8 cellular contexts compared by ENCODE assay signal in the genomic region with DNA sequence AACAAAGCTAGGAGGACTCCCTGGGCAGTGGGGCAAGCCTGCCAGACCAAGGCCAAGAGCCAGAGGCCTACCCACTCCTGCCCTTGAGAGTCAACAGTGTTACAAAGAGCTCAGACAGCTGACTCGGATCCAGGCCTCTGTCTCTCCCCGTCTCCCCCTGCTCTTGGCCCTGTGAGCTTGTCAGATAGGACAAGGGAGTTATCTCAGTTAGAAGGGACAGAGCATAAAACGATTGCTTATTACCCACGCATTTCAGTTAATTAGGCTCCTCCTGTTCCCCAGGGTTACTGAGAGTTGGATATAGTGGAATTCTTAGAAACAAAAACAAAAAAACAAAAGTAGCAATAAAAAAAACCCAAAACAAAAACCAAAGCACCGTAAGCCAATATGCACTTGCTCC. TPM values are rescaled to one million over a fixed set of nuclear protein-coding genes. Genes with fewer than 3 reads are reported as not detected.
A peak's percentile ranks its signal among the peaks of the same experiment; 100 is the strongest.
DNase-seq lines count a peak whose midpoint lies in the region; ATAC-seq and TF ChIP-seq lines count a peak whose summit lies in the region.

No MANE protein-coding gene starts in this region.

- H3K79me2 ChIP-seq in Loucy (ENCODE audit: insufficient read depth, low read length) = peaks cover 61% of the 10 kb centered on the region

- H3K36me3 ChIP-seq in Loucy (ENCODE audit: insufficient read depth, low read length) (no peaks in the 10 kb centered on the region), colonic mucosa (no peaks in the 10 kb centered on the region), muscle layer of duodenum (ENCODE audit: control insufficient read depth in 1 of 2, insufficient read depth in 2 of 2, low read length in 2 of 2) (peaks cover 0 to 8% of the 10 kb centered on the region in 2 donors)

- H3K4me3 ChIP-seq in Loucy (ENCODE audit: low read length, poor library complexity, severe bottlenecking) = peak overlapping the region; percentile 87
- peak overlapping the region; percentile 90 for H3K4me3 ChIP-seq in colonic mucosa
- peak overlapping the region; percentile 78 to 80 for H3K4me3 ChIP-seq in muscle layer of duodenum (ENCODE audit: low read depth in 1 of 2, low read length in 2 of 2)

- H2AFZ ChIP-seq in Loucy (ENCODE audit: low read length) = no peak overlapping the region

- H3F3A ChIP-seq in Loucy (ENCODE audit: low read depth) = no peaks in the 10 kb centered on the region

- no peaks in the 10 kb centered on the region for H3K27me3 ChIP-seq in Loucy (ENCODE audit: insufficient read depth, low read length, poor library complexity, severe bottlenecking)
- H3K27me3 ChIP-seq in colonic mucosa = no peaks in the 10 kb centered on the region
- no peaks in the 10 kb centered on the region for H3K27me3 ChIP-seq in muscle layer of duodenum (ENCODE audit: low read depth, low read length)

- TF ChIP-seq CTCF in Loucy (conservative IDR thresholded peaks at IDR 0.05; ENCODE audit: low read length) = no peak
- no peak for TF ChIP-seq CTCF in colonic mucosa (IDR thresholded peaks at IDR 0.05)

- H3K9ac ChIP-seq in Loucy (ENCODE audit: low read depth, low read length, poor library complexity, severe bottlenecking) (peak overlapping the region; percentile 87), colonic mucosa (ENCODE audit: low read depth in 2 of 2, low read length in 2 of 2) (no peak overlapping the region)

- no peaks in the 10 kb centered on the region for H3K9me2 ChIP-seq in Loucy (replicated peaks; ENCODE audit: low read depth, low read length)

- no peaks in the 10 kb centered on the region for H3K9me3 ChIP-seq in Loucy (ENCODE audit: insufficient read depth, low read depth, low read length)
- H3K9me3 ChIP-seq in colonic mucosa = no peaks in the 10 kb centered on the region
- no peaks in the 10 kb centered on the region for H3K9me3 ChIP-seq in muscle layer of duodenum (ENCODE audit: control insufficient read depth in 1 of 2, low read length in 2 of 2)

- peak overlapping the region; percentile 96 for H3K4me2 ChIP-seq in Loucy (ENCODE audit: low read depth, low read length, poor library complexity, severe bottlenecking)

- intact Hi-C loops in colonic mucosa (cut with DNase I) = no loop called here

- peaks cover 36% of the 10 kb centered on the region for H4K20me1 ChIP-seq in Loucy (ENCODE audit: insufficient read depth, low read length, poor library complexity, severe bottlenecking)

- ATAC-seq in GM21367 (IDR thresholded peaks at IDR 0.05; ENCODE audit: unreplicated experiment) = no peak

- H3K27ac ChIP-seq in colonic mucosa (no peak overlapping the region), muscle layer of duodenum (ENCODE audit: low read length) (peak overlapping the region; percentile 75)

- DNase-seq in AG08395 (ENCODE audit: low spot score) (peak; percentile 17), colonic mucosa (no peak), NCI-H1930 (lab: John Stamatoyannopoulos, UW) (no peak), NCI-H524 (lab: John Stamatoyannopoulos, UW) (no peak)
- DNase-seq in activated CD4-positive, CD25-positive, alpha-beta regulatory T cell treated with anti-CD3 and anti-CD28 coated beads, Interleukin-2, amount 50 U/mL, for 72 hours = no peak

- H3K4me1 ChIP-seq in Loucy (ENCODE audit: insufficient read depth, low read length, poor library complexity, severe bottlenecking) (peaks cover 63% of the 10 kb centered on the region), colonic mucosa (no peaks in the 10 kb centered on the region), muscle layer of duodenum (ENCODE audit: control insufficient read depth in 1 of 2, insufficient read depth in 2 of 2, low read length in 2 of 2) (peaks cover 22 to 36% of the 10 kb centered on the region in 2 donors)

RNA-seq across cellular contexts. Expression of a gene that starts 1.3 kb away (rescaled TPM):
- 1 to 10 TPM; 4.8 to 8.1 TPM for total RNA-seq in colonic mucosa

RNA-seq across cellular contexts. Expression of a gene that starts 36.4 kb away (rescaled TPM):
- total RNA-seq in colonic mucosa = 10 to 100 TPM in 1 of 2 donors, 1 to 10 TPM in 1; 7.5 to 10.2 TPM

RNA-seq across cellular contexts. Expression of a gene that starts 38.3 kb away (rescaled TPM):
- under 1 TPM in 1 of 2 donors, not detected in 1; 0.27 TPM for total RNA-seq in colonic mucosa
